In the genomic region with DNA sequence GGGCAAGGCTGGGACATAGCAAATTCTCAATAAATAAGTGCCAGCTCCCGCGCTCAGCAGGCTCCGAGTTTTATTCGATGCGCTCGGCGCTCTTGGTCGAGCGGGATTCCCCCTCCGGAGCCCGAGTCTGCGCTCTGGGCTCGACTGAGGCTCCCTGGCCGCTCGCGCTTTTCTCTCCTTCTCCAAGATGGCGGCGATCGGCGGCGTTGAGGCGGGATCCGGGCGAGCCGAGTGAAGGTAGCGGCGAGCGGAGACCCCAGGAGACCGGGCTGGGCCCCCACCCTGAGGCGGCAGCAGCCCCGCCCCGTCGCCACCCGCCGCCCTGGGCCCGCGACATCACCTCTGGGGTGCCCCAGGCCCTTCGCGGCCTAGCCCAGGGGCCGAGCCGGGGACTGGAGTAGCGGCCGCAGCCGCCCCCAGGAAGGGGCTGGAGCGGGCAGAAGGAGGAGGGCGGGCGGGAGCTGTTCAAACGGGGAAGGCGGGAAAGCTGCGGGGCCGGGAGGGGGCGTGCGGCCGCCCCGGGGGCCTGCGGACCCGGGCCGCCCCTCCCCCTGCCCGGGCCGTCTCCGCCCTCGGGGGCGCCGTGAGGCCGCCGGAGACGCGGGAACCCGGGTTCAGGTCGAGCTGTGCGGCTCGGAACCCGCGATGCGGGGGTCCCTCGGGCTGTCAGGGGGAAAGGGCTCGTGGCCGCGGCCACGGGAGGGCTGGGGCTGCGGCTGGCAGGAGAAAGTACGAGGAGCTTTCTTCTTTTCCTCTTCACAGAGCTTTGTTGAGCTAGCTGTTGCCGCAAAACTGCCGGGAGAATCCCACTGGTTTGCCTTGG, we compare ENCODE assay signal across 8 cellular contexts.
DNase-seq lines count a peak whose midpoint lies in the region; ATAC-seq lines count a peak whose summit lies in the region.

Gene HMGXB4, plus strand, starts transcription at position 173 of the 823 bp plus-strand sequence. CDS start 4,898 bp downstream, outside the sequence.

- ATAC-seq in HG03439 (IDR thresholded peaks at IDR 0.05; ENCODE audit: unreplicated experiment) = peak; percentile 92

- H3K4me3 ChIP-seq in BLaER1 treated with 17β-estradiol and CSF1 and Interleukin-3, amounts not matched to agents 10 nM and 100 nM = peak within 1 kb of the TSS; percentile 67 to 90 (median 82)

- H3K4me1 ChIP-seq in BLaER1 treated with 17β-estradiol and CSF1 and Interleukin-3, amounts not matched to agents 10 nM and 100 nM = peaks cover 15 to 24% (median 18%) of the 10 kb centered on the region in 10 experiments

- H3K9me3 ChIP-seq in BLaER1 treated with 17β-estradiol and CSF1 and Interleukin-3, amounts not matched to agents 10 nM and 100 nM (replicated peaks in 1 of 11) = no peaks in the 10 kb centered on the region

- peak within 1 kb of the TSS; percentile 80 for H3K4me3 Mint-ChIP-seq in dendritic cell treated with granulocyte-macrophage colony-stimulating factor and Interleukin-4, amounts not matched to agents 40 ng/mL and 50 ng/mL, for 4 days

- H3K27me3 Mint-ChIP-seq in dendritic cell treated with granulocyte-macrophage colony-stimulating factor and Interleukin-4, amounts not matched to agents 40 ng/mL and 50 ng/mL, for 4 days = no peaks in the 10 kb centered on the region

- DNase-seq in GM19238 (ENCODE audit: insufficient read length, low spot score) (peak; percentile 90), NCI-H526 treated with DMSO at 0.1 percent for 48 hours (lab: John Stamatoyannopoulos, UW) (peak; percentile 49), left kidney (ENCODE audit: low read depth, low spot score) (peak; percentile 97)
- peak; percentile 83 for DNase-seq in activated CD4-positive, alpha-beta T cell treated with anti-CD3 and anti-CD28 coated beads, Interleukin-2, amount 50 U/mL, for 1 hour
- peak; percentile 87 for DNase-seq in stimulated activated CD4-positive, alpha-beta T cell treated with anti-CD3 and anti-CD28 coated beads, Interleukin-1b, Interleukin-23, amount 100 ng/mL, for 48 hours

- intact Hi-C loops in dendritic cell treated with granulocyte-macrophage colony-stimulating factor and Interleukin-4, amounts not matched to agents 40 ng/mL and 50 ng/mL, for 4 days (cut with micrococcal nuclease) = loop anchor here (2.0 kb wide), 1 partner anchor 73 kb away; no protein-coding TSS in a partner anchor

- H3K27ac Mint-ChIP-seq in dendritic cell treated with granulocyte-macrophage colony-stimulating factor and Interleukin-4, amounts not matched to agents 40 ng/mL and 50 ng/mL, for 4 days = peak within 1 kb of the TSS; percentile 76

- peak within 1 kb of the TSS; percentile 77 to 97 (median 90) for H3K4me2 ChIP-seq in BLaER1 treated with 17β-estradiol and CSF1 and Interleukin-3, amounts not matched to agents 10 nM and 100 nM

- H3K27me3 ChIP-seq in BLaER1 treated with 17β-estradiol and CSF1 and Interleukin-3, amounts not matched to agents 10 nM and 100 nM = no peaks in the 10 kb centered on the region

- peaks cover 0 to 41% (median 9%) of the 10 kb centered on the region in 11 experiments; a peak in 9 of 22 replicates for H4K20me1 ChIP-seq in BLaER1 treated with 17β-estradiol and CSF1 and Interleukin-3, amounts not matched to agents 10 nM and 100 nM

- peaks cover 21% of the 10 kb centered on the region for H3K36me3 Mint-ChIP-seq in dendritic cell treated with granulocyte-macrophage colony-stimulating factor and Interleukin-4, amounts not matched to agents 40 ng/mL and 50 ng/mL, for 4 days (ENCODE audit: low read depth)

- H3K27ac ChIP-seq in BLaER1 treated with 17β-estradiol and CSF1 and Interleukin-3, amounts not matched to agents 10 nM and 100 nM = peak within 1 kb of the TSS; percentile 96 to 100 (median 98)

- H3K9me3 Mint-ChIP-seq in dendritic cell treated with granulocyte-macrophage colony-stimulating factor and Interleukin-4, amounts not matched to agents 40 ng/mL and 50 ng/mL, for 4 days = no peaks in the 10 kb centered on the region

- H3K4me1 Mint-ChIP-seq in dendritic cell treated with granulocyte-macrophage colony-stimulating factor and Interleukin-4, amounts not matched to agents 40 ng/mL and 50 ng/mL, for 4 days (ENCODE audit: low read depth) = peaks cover 27% of the 10 kb centered on the region

- peak within 1 kb of the TSS; percentile 98 to 100 (median 99) for H3K9ac ChIP-seq in BLaER1 treated with 17β-estradiol and CSF1 and Interleukin-3, amounts not matched to agents 10 nM and 100 nM

- H3K36me3 ChIP-seq in BLaER1 treated with 17β-estradiol and CSF1 and Interleukin-3, amounts not matched to agents 10 nM and 100 nM = peaks cover 10 to 26% (median 15%) of the 10 kb centered on the region in 11 experiments

Comparison
In these comparisons a context has a peak if more than half of its experiments do, and no peak if none do; other contexts are left out.
1. Peak in every context shown above with its lines: DNase-seq, ATAC-seq, H3K4me3 ChIP-seq and H3K27ac ChIP-seq.